In the genomic region with DNA sequence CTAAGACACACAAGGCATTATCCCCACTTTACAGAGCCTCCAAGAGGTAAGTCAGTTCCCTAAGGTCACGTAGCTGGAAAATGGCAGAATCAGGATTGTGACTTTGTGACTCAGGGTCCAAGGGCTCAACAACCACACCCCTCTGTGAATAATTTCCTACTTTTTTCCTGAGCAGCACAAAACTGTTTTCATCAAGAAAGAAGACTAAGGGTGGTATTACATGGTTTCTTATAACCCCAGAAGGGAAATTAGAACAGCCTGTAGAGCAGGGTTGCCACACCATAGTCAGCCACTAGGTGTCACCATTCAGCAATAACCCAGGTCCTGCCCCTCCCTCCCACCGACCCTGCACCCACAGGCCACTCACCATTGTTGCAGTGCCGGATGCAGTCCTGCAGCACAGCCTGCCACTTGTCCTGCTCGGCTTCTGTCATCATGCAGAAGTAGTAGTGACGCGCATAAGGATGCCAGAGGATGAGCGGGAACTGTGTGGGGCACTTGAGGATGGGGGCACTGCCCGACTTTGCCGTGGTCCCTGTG, we compare ENCODE assay signal across 9 cellular contexts.
DNase-seq lines count a peak whose midpoint lies in the region; ATAC-seq and TF ChIP-seq lines count a peak whose summit lies in the region.
"Had no signal": no experiment of that assay in that cellular context is flagged by ENCODE, and none has a peak within 500 bp of the region (broad histone marks: within the 10 kb centered on the region; RNA-seq: fewer than 3 reads in every experiment).

No MANE protein-coding gene starts in this region.

- H2AFZ ChIP-seq in mammary epithelial cell (ENCODE audit: low read depth, low read length), result no peak overlapping the region
- H2AFZ ChIP-seq in parathyroid adenoma, result no peak overlapping the region

- no peaks in the 10 kb centered on the region for H4K20me1 ChIP-seq in mammary epithelial cell (ENCODE audit: insufficient read depth, low read length)

- dilution Hi-C loops in mammary epithelial cell (cut with HindIII; ENCODE audit: low sequenced_read_pairs), result no loop called here

- 99% methylated on average over 8 of the region's 9 CpGs for WGBS in mammary epithelial cell (ENCODE audit: low coverage, missing lambda C conversion rate)

- H3K4me2 ChIP-seq in mammary epithelial cell (ENCODE audit: insufficient read depth, low read depth, low read length) (no peak overlapping the region), parathyroid adenoma (ENCODE audit: low read length) (no peak overlapping the region)

- CTCF ChIA-PET in mammary epithelial cell (lab: Charles Lee; ENCODE audit: low non-redundant PET), result no interaction called here

- peaks cover 72% of the 10 kb centered on the region for H3K79me2 ChIP-seq in mammary epithelial cell (ENCODE audit: insufficient read depth, low read length)
- H3K79me2 ChIP-seq in parathyroid adenoma, result no peaks in the 10 kb centered on the region

- H3K4me1 ChIP-seq in mammary epithelial cell (ENCODE audit: insufficient read depth, low read length) (peaks cover 64% of the 10 kb centered on the region), parathyroid adenoma (peaks cover 5% of the 10 kb centered on the region)

- no peaks in the 10 kb centered on the region for H3K27me3 ChIP-seq in mammary epithelial cell (ENCODE audit: insufficient read depth, low read length)
- H3K27me3 ChIP-seq in parathyroid adenoma (ENCODE audit: control insufficient read depth, insufficient read depth, low read length), result no peaks in the 10 kb centered on the region

- DNase-seq in GM10266 (ENCODE audit: extremely low spot score) (no peak), NCI-H460 (ENCODE audit: extremely low read depth, low read depth) (peak; percentile 17), mammary epithelial cell (no peak), DMS153 (lab: John Stamatoyannopoulos, UW) (no peak), NCI-H2081 (lab: John Stamatoyannopoulos, UW) (no peak)
- DNase-seq in central memory CD4-positive, alpha-beta T cell, result no peak
- DNase-seq: stimulated activated naive CD4-positive, alpha-beta T cell treated with Interleukin-2 at 50 U/mL for 16 hours had no signal

- no TSS peak for BruUV-seq in mammary epithelial cell (replicated peaks; lab: Mats Ljungman, UMichigan)

- in situ Hi-C loops in mammary epithelial cell (cut with MboI; ENCODE audit: low sequenced_read_pairs in 2 of 2), result loop anchor here (10.0 kb wide), 1 partner anchor 61 kb away; no protein-coding TSS in a partner anchor

- no peak overlapping the region for H3K27ac ChIP-seq in mammary epithelial cell (ENCODE audit: insufficient read depth, low read depth, low read length)
- no peak overlapping the region for H3K27ac ChIP-seq in parathyroid adenoma

- H3K9ac ChIP-seq in mammary epithelial cell (ENCODE audit: insufficient read depth, low read length), result no peak overlapping the region
- no peak overlapping the region for H3K9ac ChIP-seq in parathyroid adenoma

- ATAC-seq in GM21737 (IDR thresholded peaks at IDR 0.05; ENCODE audit: unreplicated experiment), result no peak

- H3K4me3 ChIP-seq in mammary epithelial cell (replicated peaks in 1 of 3; ENCODE audit: insufficient read depth in 1 of 3, low read depth in 2 of 3, low read length in 3 of 3), result no peak overlapping the region
- H3K4me3 ChIP-seq in parathyroid adenoma (ENCODE audit: low read depth, low read length), result no peak overlapping the region

- intact Hi-C loops in mammary epithelial cell (cut with micrococcal nuclease), result no loop called here

- TF ChIP-seq CTCF in GM10266 (IDR thresholded peaks at IDR 0.05; ENCODE audit: control insufficient read depth, insufficient read depth, low read depth, missing control alignments) (peak; percentile 22), mammary epithelial cell (conservative IDR thresholded peaks at IDR 0.05 in 1 of 2, IDR thresholded peaks at IDR 0.05 in 1 of 2; ENCODE audit: extremely low read depth in 1 of 2, insufficient read depth in 1 of 2, low read depth in 1 of 2, low read length in 2 of 2) (peak; percentile 66 to 76), parathyroid adenoma (IDR thresholded peaks at IDR 0.05) (peak; percentile 21)

- H3K9me3 ChIP-seq in mammary epithelial cell (replicated peaks; ENCODE audit: insufficient read depth, low read length) (peaks cover 11% of the 10 kb centered on the region), parathyroid adenoma (ENCODE audit: control insufficient read depth, low read length) (no peaks in the 10 kb centered on the region)

- peaks cover 40% of the 10 kb centered on the region for H3K36me3 ChIP-seq in mammary epithelial cell (ENCODE audit: insufficient read depth, low read length)
- no peaks in the 10 kb centered on the region for H3K36me3 ChIP-seq in parathyroid adenoma (ENCODE audit: control insufficient read depth, insufficient read depth, low read length)

Comparison
In these comparisons a context has a peak if more than half of its experiments do, and no peak if none do; other contexts are left out.
1. CTCF ChIP-seq: peak in every context shown above with its lines; median percentile 71 in mammary epithelial cell; 22 in GM10266; 21 in parathyroid adenoma.